In the genomic region with DNA sequence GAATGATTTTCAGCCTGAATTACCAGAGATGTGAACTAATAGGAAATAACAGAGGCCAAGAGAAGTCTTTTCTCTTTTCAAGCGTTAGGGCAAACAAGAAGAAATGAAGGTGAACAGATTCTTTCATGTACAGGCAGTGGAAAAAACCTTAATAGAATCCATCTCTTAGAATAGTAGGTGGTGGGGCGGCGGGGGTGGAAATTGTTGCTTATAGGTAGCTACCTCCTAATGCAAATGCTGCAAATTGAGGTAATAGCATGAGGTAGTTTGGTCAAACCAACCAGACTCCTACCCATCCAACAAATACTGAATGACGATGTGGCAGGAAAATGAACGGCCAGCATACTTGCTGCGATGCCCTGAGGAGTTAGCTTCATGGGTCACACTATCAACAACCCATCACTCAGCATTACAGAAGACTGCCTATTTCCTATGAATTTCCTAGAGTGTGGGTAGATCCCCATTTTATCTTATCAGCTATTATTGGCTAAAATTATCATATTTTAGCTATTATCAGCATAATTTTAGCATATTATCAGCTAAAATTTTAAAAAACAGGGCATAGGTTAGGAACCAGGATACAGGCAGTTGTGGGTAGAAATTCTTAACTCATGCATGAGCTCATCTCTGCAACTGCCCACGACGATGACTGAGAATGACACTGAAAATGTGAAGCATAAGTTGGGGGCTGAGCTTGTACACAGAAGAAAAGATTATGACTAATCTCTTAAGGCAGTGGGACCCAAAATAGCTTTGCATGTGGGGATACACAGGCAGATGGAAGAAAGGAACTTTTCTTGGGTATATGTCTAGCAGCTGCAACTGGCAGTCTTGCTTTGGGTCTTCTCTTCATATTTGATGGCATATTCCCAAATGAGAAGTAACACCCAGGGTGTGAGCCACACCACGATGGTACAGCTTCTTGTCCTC, we compare ENCODE assay signal across 8 cellular contexts.
DNase-seq lines count a peak whose midpoint lies in the region; ATAC-seq and TF ChIP-seq lines count a peak whose summit lies in the region.

No MANE protein-coding gene starts in this region.

- no peaks in the 10 kb centered on the region for H3K9me2 ChIP-seq in PC-3 (replicated peaks; ENCODE audit: low read length)

- POLR2A ChIA-PET in PC-3 (lab: Charles Lee; ENCODE audit: unreplicated experiment) = interaction anchor here (0.6 to 1.2 kb wide), 4 partner anchors 21 to 315 kb away, joined by 3 to 20 read pairs (median 6); no protein-coding TSS in a partner anchor

- ATAC-seq in GM18498 (IDR thresholded peaks at IDR 0.05; ENCODE audit: unreplicated experiment) = peak; percentile 77
- ATAC-seq in PC-3 = peak; percentile 36
- ATAC-seq in omental fat pad (ENCODE audit: low FRiP score) = no peak

- peak overlapping the region; percentile 94 for H3K27ac ChIP-seq in PC-3 (ENCODE audit: low read length)
- no peak overlapping the region for H3K27ac ChIP-seq in WERI-Rb-1

- H3K4me2 ChIP-seq in PC-3 (ENCODE audit: low read length) = peak overlapping the region; percentile 74

- peaks cover 4% of the 10 kb centered on the region for H3F3A ChIP-seq in PC-3 (ENCODE audit: low read length, unreplicated experiment)

- no peaks in the 10 kb centered on the region for H3K79me2 ChIP-seq in PC-3 (ENCODE audit: low read length)

- no TSS peak for BruUV-seq in PC-3 (replicated peaks; lab: Mats Ljungman, UMichigan)

- peak overlapping the region; percentile 78 for H3K9ac ChIP-seq in PC-3 (ENCODE audit: low read length)

- no peak overlapping the region for H2AFZ ChIP-seq in PC-3 (ENCODE audit: low read length)

- H3K4me3 ChIP-seq in PC-3 (ENCODE audit: low read length) (peak overlapping the region; percentile 25; the same call in 1 of the 2 replicates), WERI-Rb-1 (ENCODE audit: low read depth, low read length) (no peak overlapping the region)

- in situ Hi-C loops in KBM-7 (cut with MboI; ENCODE audit: low pct_unique_long_range_greater_than_20kb, low sequenced_read_pairs) = no loop called here

- H3K36me3 ChIP-seq in PC-3 (ENCODE audit: low read depth, low read length) (peaks cover 28% of the 10 kb centered on the region), WERI-Rb-1 (peaks cover 84% of the 10 kb centered on the region)

- H3K27me3 ChIP-seq in PC-3 (ENCODE audit: low read length) (no peaks in the 10 kb centered on the region), WERI-Rb-1 (ENCODE audit: insufficient read depth, low read depth, severe bottlenecking) (no peaks in the 10 kb centered on the region)

- CTCF ChIA-PET in PC-3 (lab: Charles Lee) = interaction anchor here (0.6 to 2.6 kb wide), 9 partner anchors 11 to 763 kb away, joined by 3 to 22 read pairs (median 7); no protein-coding TSS in a partner anchor

- TF ChIP-seq CTCF in PC-3 (conservative IDR thresholded peaks at IDR 0.05; ENCODE audit: low read depth, low read length) (no peak), WERI-Rb-1 (IDR thresholded peaks at IDR 0.05; ENCODE audit: low read depth, low read length) (no peak), omental fat pad (IDR thresholded peaks at IDR 0.05) (no peak)

- no peaks in the 10 kb centered on the region for H3K9me3 ChIP-seq in PC-3 (ENCODE audit: low read length)
- no peaks in the 10 kb centered on the region for H3K9me3 ChIP-seq in WERI-Rb-1 (ENCODE audit: severe bottlenecking)

- intact Hi-C loops in PC-3 (cut with micrococcal nuclease) = loop anchor here (2.0 kb wide), 1 partner anchor 93 kb away; a partner anchor contains a TSS

- peaks cover 29% of the 10 kb centered on the region for H3K4me1 ChIP-seq in PC-3 (ENCODE audit: insufficient read depth, low read length)

- no peaks in the 10 kb centered on the region for H4K20me1 ChIP-seq in PC-3 (ENCODE audit: low read length)

- DNase-seq in H4 (ENCODE audit: low spot score) (peak; percentile 16), PC-3 (peak; percentile 86), kidney tubule cell (ENCODE audit: low spot score) (peak; percentile 79), KBM-7 (no peak), WERI-Rb-1 (no peak), NCI-H1417 treated with DMSO at 0.1 percent for 48 hours (lab: John Stamatoyannopoulos, UW) (no peak), omental fat pad (ENCODE audit: low spot score) (no peak)

Comparison
In these comparisons a context has a peak if more than half of its experiments do, and no peak if none do; other contexts are left out.
1. DNase-seq: peak in H4 (single experiment), PC-3 (single experiment) and kidney tubule cell (single experiment); none in KBM-7 (single experiment), WERI-Rb-1 (single experiment), NCI-H1417 treated with DMSO at 0.1 percent for 48 hours (single experiment) and omental fat pad (single experiment).